In the genomic region with DNA sequence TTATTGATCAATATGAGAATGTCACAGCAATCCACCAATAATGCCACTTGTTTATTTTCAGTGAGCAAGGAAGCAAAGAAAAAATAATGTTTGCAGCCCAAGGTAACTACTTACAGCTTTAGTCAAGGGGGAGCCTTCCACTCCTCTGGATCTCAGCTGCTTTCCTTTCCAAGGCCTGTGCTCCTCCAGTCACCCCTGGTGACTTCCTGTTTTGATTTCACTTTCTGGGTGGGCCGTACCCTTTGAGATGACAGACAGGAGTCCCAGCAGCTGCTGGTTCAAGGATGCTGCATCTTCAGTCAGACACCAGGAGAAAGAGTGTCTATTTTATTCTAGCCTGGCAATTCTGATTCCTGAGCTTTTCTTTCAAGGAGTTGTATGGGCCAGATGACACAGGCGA, we compare ENCODE assay signal across 9 cellular contexts. TPM values are rescaled to one million over a fixed set of nuclear protein-coding genes. Genes with fewer than 3 reads are reported as not detected.
A peak's percentile ranks its signal among the peaks of the same experiment; 100 is the strongest.
DNase-seq lines count a peak whose midpoint lies in the region; ATAC-seq lines count a peak whose summit lies in the region.
"Had no signal": no experiment of that assay in that cellular context is flagged by ENCODE, and none has a peak within 500 bp of the region (broad histone marks: within the 10 kb centered on the region; RNA-seq: fewer than 3 reads in every experiment).

No MANE protein-coding gene starts in this region.

- intact Hi-C loops in sciatic nerve (cut with DNase I) (no loop called here), posterior vena cava (cut with DNase I) (no loop called here)

- H3K4me3 Mint-ChIP-seq in activated T-helper 17 cell treated with anti-CD3 and anti-CD28 coated beads, Interleukin-2, amount 50 U/mL, for 72 hours = peak overlapping the region; percentile 62

- no peak overlapping the region for H3K27ac Mint-ChIP-seq in activated T-helper 17 cell treated with anti-CD3 and anti-CD28 coated beads, Interleukin-2, amount 50 U/mL, for 72 hours

- H3K36me3 Mint-ChIP-seq in activated T-helper 17 cell treated with anti-CD3 and anti-CD28 coated beads, Interleukin-2, amount 50 U/mL, for 72 hours (ENCODE audit: low read depth) = peaks cover under 1% of the 10 kb centered on the region

- H3K4me1 Mint-ChIP-seq in activated T-helper 17 cell treated with anti-CD3 and anti-CD28 coated beads, Interleukin-2, amount 50 U/mL, for 72 hours = peaks cover 10% of the 10 kb centered on the region

- no peaks in the 10 kb centered on the region for H3K27me3 Mint-ChIP-seq in activated T-helper 17 cell treated with anti-CD3 and anti-CD28 coated beads, Interleukin-2, amount 50 U/mL, for 72 hours

- H3K9me3 Mint-ChIP-seq in activated T-helper 17 cell treated with anti-CD3 and anti-CD28 coated beads, Interleukin-2, amount 50 U/mL, for 72 hours = no peaks in the 10 kb centered on the region

- peak; percentile 95 for ATAC-seq in GM18498 (IDR thresholded peaks at IDR 0.05; ENCODE audit: unreplicated experiment)
- peak; percentile 94 for ATAC-seq in HG02623 (IDR thresholded peaks at IDR 0.05; ENCODE audit: unreplicated experiment)
- ATAC-seq in activated T-helper 17 cell treated with anti-CD3 and anti-CD28 coated beads, Interleukin-2, amount 50 U/mL, for 72 hours (replicated peaks) = peak; percentile 90
- peak; percentile 78 for ATAC-seq in sciatic nerve
- ATAC-seq: HCT116 had no signal

- DNase-seq in NAMALWA (ENCODE audit: low spot score) = peak; percentile 87
- DNase-seq in sciatic nerve (ENCODE audit: low spot score) = no peak
- DNase-seq in 8988T = no peak
- DNase-seq in posterior vena cava (ENCODE audit: low spot score) = no peak
- no peak for DNase-seq in mucosa of gallbladder (ENCODE audit: low spot score)

RNA-seq across cellular contexts. Expression of gene VNN2, which starts 5.6 kb away (rescaled TPM):
- total RNA-seq in activated T-helper 17 cell treated with anti-CD3 and anti-CD28 coated beads, Interleukin-2, amount 50 U/mL, for 72 hours = 1 to 10 TPM; 2.3 to 3.1 TPM
- total RNA-seq in sciatic nerve (9.2 TPM), posterior vena cava (10 to 100 TPM in 1 of 2 donors, 1 to 10 TPM in 1; 6.6 to 13.1 TPM), mucosa of gallbladder (3.4 TPM)

RNA-seq across cellular contexts. Expression of gene SLC18B1, which starts 35.2 kb away (rescaled TPM):
- total RNA-seq in activated T-helper 17 cell treated with anti-CD3 and anti-CD28 coated beads, Interleukin-2, amount 50 U/mL, for 72 hours = 1 to 10 TPM; 3.9 to 4.1 TPM
- total RNA-seq in sciatic nerve (6.8 TPM), posterior vena cava (10 to 100 TPM in 1 of 2 donors, 1 to 10 TPM in 1; 6.7 to 10.3 TPM), mucosa of gallbladder (13.3 TPM)

RNA-seq across cellular contexts. Expression of gene VNN1, which starts 49.4 kb away (rescaled TPM):
- not detected for total RNA-seq in activated T-helper 17 cell treated with anti-CD3 and anti-CD28 coated beads, Interleukin-2, amount 50 U/mL, for 72 hours
- total RNA-seq in sciatic nerve = 1.2 TPM
- 1 to 10 TPM; 1.9 to 3.0 TPM for total RNA-seq in posterior vena cava
- total RNA-seq in mucosa of gallbladder = 62.1 TPM

RNA-seq across cellular contexts. Expression of gene RPS12, which starts 51.1 kb away (rescaled TPM):
- 1,000 to 10,000 TPM; 1,467 to 1,579 TPM for total RNA-seq in activated T-helper 17 cell treated with anti-CD3 and anti-CD28 coated beads, Interleukin-2, amount 50 U/mL, for 72 hours
- total RNA-seq in sciatic nerve (716 TPM), posterior vena cava (100 to 1,000 TPM; 813 to 932 TPM), mucosa of gallbladder (638 TPM)

Comparison
In these comparisons a context has a peak if more than half of its experiments do, and no peak if none do; other contexts are left out.
1. RNA of gene VNN1, which starts 49.4 kb away (total RNA-seq): 62.1 TPM in mucosa of gallbladder (single experiment); 1.9 to 3.0 TPM in posterior vena cava, 1.2 TPM in sciatic nerve (single experiment) and not detected in activated T-helper 17 cell treated with anti-CD3 and anti-CD28 coated beads, Interleukin-2, amount 50 U/mL, for 72 hours; every median in the first group is over 10 times any median in the second.
2. Peak in every context shown above with its lines, with median percentiles within 50 percentile points of each other: ATAC-seq.